22 cellular contexts compared by ENCODE assay signal in genomic region chr13:81381560-81381959, GRCh38.
DNase-seq lines count a peak whose midpoint lies in the region; ATAC-seq, FAIRE-seq and TF ChIP-seq lines count a peak whose summit lies in the region.
"Had no signal": no experiment of that assay in that cellular context is flagged by ENCODE, and none has a peak within 500 bp of the region (broad histone marks: within the 10 kb centered on the region; RNA-seq: fewer than 3 reads in every experiment).

No MANE protein-coding gene starts in this region.

- H3K27me3 ChIP-seq in mammary epithelial cell (ENCODE audit: insufficient read depth, low read length), result no peaks in the 10 kb centered on the region
- H3K27me3 ChIP-seq in esophagus squamous epithelium, result no peaks in the 10 kb centered on the region
- H3K27me3 ChIP-seq: BLaER1 treated with 17β-estradiol and CSF1 and Interleukin-3, amounts not matched to agents 10 nM and 100 nM; Peyer's patch; SJCRH30 had no signal

- H3K4me1 Mint-ChIP-seq in MCF 10A (ENCODE audit: insufficient read depth, unreplicated experiment), result peaks cover 5% of the 10 kb centered on the region
- H3K4me1 Mint-ChIP-seq: T-cell had no signal

- H3K27me3 Mint-ChIP-seq in MCF 10A (ENCODE audit: insufficient read depth, unreplicated experiment), result no peaks in the 10 kb centered on the region
- H3K27me3 Mint-ChIP-seq: T-cell had no signal

- no peaks in the 10 kb centered on the region for H3K36me3 ChIP-seq in mammary epithelial cell (ENCODE audit: insufficient read depth, low read length)
- H3K36me3 ChIP-seq in esophagus squamous epithelium, result no peaks in the 10 kb centered on the region
- H3K36me3 ChIP-seq: BLaER1 treated with 17β-estradiol and CSF1 and Interleukin-3, amounts not matched to agents 10 nM and 100 nM; Peyer's patch; SJCRH30 had no signal

- peak; percentile 24 for FAIRE-seq in RCC 7860 (lab: Jason Lieb, UNC)
- FAIRE-seq: GM18507 had no signal

- TF ChIP-seq POLR2A in esophagus squamous epithelium (IDR thresholded peaks at IDR 0.05), result no peak

- H3K9me3 ChIP-seq in mammary epithelial cell (replicated peaks; ENCODE audit: insufficient read depth, low read length) (no peaks in the 10 kb centered on the region), esophagus squamous epithelium (peaks cover 0 to 2% (median 0%) of the 10 kb centered on the region in 3 donors)
- H3K9me3 ChIP-seq: BLaER1 treated with 17β-estradiol and CSF1 and Interleukin-3, amounts not matched to agents 10 nM and 100 nM; Peyer's patch; SJCRH30 had no signal

- H3K4me1 ChIP-seq in mammary epithelial cell (ENCODE audit: insufficient read depth, low read length) (no peaks in the 10 kb centered on the region), esophagus squamous epithelium (no peaks in the 10 kb centered on the region)
- H3K4me1 ChIP-seq: BLaER1 treated with 17β-estradiol and CSF1 and Interleukin-3, amounts not matched to agents 10 nM and 100 nM; Peyer's patch; SJCRH30 had no signal

- H3K27ac ChIP-seq in mammary epithelial cell (ENCODE audit: insufficient read depth, low read depth, low read length), result no peak overlapping the region
- no peak overlapping the region for H3K27ac ChIP-seq in esophagus squamous epithelium
- H3K27ac ChIP-seq: 22Rv1; BLaER1 treated with 17β-estradiol and CSF1 and Interleukin-3, amounts not matched to agents 10 nM and 100 nM; Peyer's patch; SJCRH30 had no signal

- in situ Hi-C loops in mammary epithelial cell (cut with MboI; ENCODE audit: low sequenced_read_pairs in 2 of 2), result no loop called here

- no peak overlapping the region for H2AFZ ChIP-seq in mammary epithelial cell (ENCODE audit: low read depth, low read length)

- no peak overlapping the region for H3K4me2 ChIP-seq in mammary epithelial cell (ENCODE audit: insufficient read depth, low read depth, low read length)
- H3K4me2 ChIP-seq: BLaER1 treated with 17β-estradiol and CSF1 and Interleukin-3, amounts not matched to agents 10 nM and 100 nM had no signal

- H3K9me3 Mint-ChIP-seq in MCF 10A (ENCODE audit: unreplicated experiment), result no peaks in the 10 kb centered on the region

- no peak for ATAC-seq in HG03442 (IDR thresholded peaks at IDR 0.05; ENCODE audit: unreplicated experiment)
- ATAC-seq: CD8-positive, alpha-beta T cell; T-cell had no signal

- BruUV-seq in MCF 10A (replicated peaks; lab: Mats Ljungman, UMichigan) (no TSS peak), mammary epithelial cell (replicated peaks; lab: Mats Ljungman, UMichigan) (no TSS peak)

- POLR2A ChIA-PET in MCF 10A (lab: Yijun Ruan, JAX), result interaction anchor here (0.8 kb wide), 1 partner anchor 12 kb away, joined by 3 read pairs; no protein-coding TSS in a partner anchor

- H3K27ac Mint-ChIP-seq in MCF 10A (ENCODE audit: low read depth, unreplicated experiment), result no peak overlapping the region
- H3K27ac Mint-ChIP-seq: CD8-positive, alpha-beta T cell; T-cell had no signal

- no peaks in the 10 kb centered on the region for H3K36me3 Mint-ChIP-seq in MCF 10A (ENCODE audit: insufficient read depth, unreplicated experiment)
- H3K36me3 Mint-ChIP-seq: CD8-positive, alpha-beta T cell; T-cell had no signal

- intact Hi-C loops in MCF 10A (cut with micrococcal nuclease) (no loop called here), mammary epithelial cell (cut with micrococcal nuclease) (no loop called here), esophagus squamous epithelium (cut with DNase I) (no loop called here)

- H3K4me3 ChIP-seq in mammary epithelial cell (replicated peaks in 1 of 3; ENCODE audit: insufficient read depth in 1 of 3, low read depth in 2 of 3, low read length in 3 of 3), result no peak overlapping the region
- H3K4me3 ChIP-seq in epithelial cell of esophagus (ENCODE audit: low read length), result no peak overlapping the region
- H3K4me3 ChIP-seq in esophagus squamous epithelium, result no peak overlapping the region
- H3K4me3 ChIP-seq: BLaER1 treated with 17β-estradiol and CSF1 and Interleukin-3, amounts not matched to agents 10 nM and 100 nM; Peyer's patch; SJCRH30 had no signal

- H4K20me1 ChIP-seq in mammary epithelial cell (ENCODE audit: insufficient read depth, low read length), result no peaks in the 10 kb centered on the region
- H4K20me1 ChIP-seq: BLaER1 treated with 17β-estradiol and CSF1 and Interleukin-3, amounts not matched to agents 10 nM and 100 nM had no signal

- CTCF ChIA-PET in MCF 10A (lab: Yijun Ruan, JAX) (no interaction called here), mammary epithelial cell (lab: Charles Lee; ENCODE audit: low non-redundant PET) (no interaction called here)

- no peak overlapping the region for H3K4me3 Mint-ChIP-seq in MCF 10A (ENCODE audit: unreplicated experiment)
- H3K4me3 Mint-ChIP-seq: CD8-positive, alpha-beta T cell; T-cell had no signal

- no peaks in the 10 kb centered on the region for H3K79me2 ChIP-seq in mammary epithelial cell (ENCODE audit: insufficient read depth, low read length)

- H3K9ac ChIP-seq in mammary epithelial cell (ENCODE audit: insufficient read depth, low read length), result no peak overlapping the region
- H3K9ac ChIP-seq: BLaER1 treated with 17β-estradiol and CSF1 and Interleukin-3, amounts not matched to agents 10 nM and 100 nM had no signal

- DNase-seq in MCF 10A (ENCODE audit: unreplicated experiment) (peak; percentile 5), mammary epithelial cell (no peak), RCC 7860 (ENCODE audit: low spot score) (no peak), epithelial cell of esophagus (ENCODE audit: low read depth) (peak; percentile 16), hepatic stellate cell (ENCODE audit: low spot score) (no peak), esophagus squamous epithelium (lab: John Stamatoyannopoulos, UW) (no peak), CD1c-positive myeloid dendritic cell (ENCODE audit: extremely low spot score) (no peak)
- DNase-seq: CD8-positive, alpha-beta T cell; DND-41; H7; NCI-H1092 treated with DMSO at 0.1 percent for 48 hours; NCI-H1436 treated with DMSO at 0.1 percent for 48 hours; NCI-H1930; NCI-H510A treated with DMSO at 0.1 percent for 48 hours; NCI-H748 treated with DMSO at 0.1 percent for 48 hours; Peyer's patch; SJCRH30; T-cell had no signal

- dilution Hi-C loops in mammary epithelial cell (cut with HindIII; ENCODE audit: low sequenced_read_pairs), result no loop called here

- TF ChIP-seq CTCF in MCF 10A (IDR thresholded peaks at IDR 0.05; ENCODE audit: unreplicated experiment), result no peak
- no peak for TF ChIP-seq CTCF in mammary epithelial cell (conservative IDR thresholded peaks at IDR 0.05 in 1 of 2, IDR thresholded peaks at IDR 0.05 in 1 of 2; ENCODE audit: extremely low read depth in 1 of 2, insufficient read depth in 1 of 2, low read depth in 1 of 2, low read length in 2 of 2)
- TF ChIP-seq CTCF in epithelial cell of esophagus (IDR thresholded peaks at IDR 0.05; ENCODE audit: insufficient read depth, low read depth, low read length, missing control alignments), result no peak
- TF ChIP-seq CTCF in esophagus squamous epithelium (IDR thresholded peaks at IDR 0.05), result no peak

- 57% methylated on average over 1 of the region's 1 CpG for WGBS in mammary epithelial cell (ENCODE audit: low coverage, missing lambda C conversion rate)
- WGBS in esophagus squamous epithelium, 2 donors, result 10 to 16% methylated on average over 1 of the region's 1 CpG

Comparison
In these comparisons a context has a peak if more than half of its experiments do, and no peak if none do; other contexts are left out.
1. DNase-seq: peak in MCF 10A (single experiment) and epithelial cell of esophagus (single experiment); none in mammary epithelial cell (single experiment), RCC 7860 (single experiment), hepatic stellate cell (single experiment), esophagus squamous epithelium (single experiment) and CD1c-positive myeloid dendritic cell (single experiment).